ENCODE assay signal across 9 cellular contexts in genomic region chr17:17940451-17940911, GRCh38. TPM values are rescaled to one million over a fixed set of nuclear protein-coding genes. Genes with fewer than 3 reads are reported as not detected.
DNase-seq lines count a peak whose midpoint lies in the region; ATAC-seq and TF ChIP-seq lines count a peak whose summit lies in the region.
"Had no signal": no experiment of that assay in that cellular context is flagged by ENCODE, and none has a peak within 500 bp of the region (broad histone marks: within the 10 kb centered on the region; RNA-seq: fewer than 3 reads in every experiment).

No MANE protein-coding gene starts in this region.

- peak overlapping the region; percentile 47 for H3K4me2 ChIP-seq in osteoblast (ENCODE audit: insufficient read depth, low read length)

- H3K4me3 Mint-ChIP-seq in chondrocyte (ENCODE audit: unreplicated experiment) (no peak overlapping the region), T-cell (no peak overlapping the region)

- peaks cover 68% of the 10 kb centered on the region for H3K4me1 ChIP-seq in osteoblast (ENCODE audit: insufficient read depth, low read length)

- POLR2A ChIA-PET in T-cell (lab: Charles Lee) = interaction anchor here in 1 of 2 donors (0.6 kb wide), 1 partner anchor 233 kb away, joined by 3 read pairs; no protein-coding TSS in a partner anchor

- H3K27ac Mint-ChIP-seq in chondrocyte (ENCODE audit: unreplicated experiment) (peak overlapping the region; percentile 78), T-cell (no peak overlapping the region)

- ATAC-seq in HG02610 (IDR thresholded peaks at IDR 0.05; ENCODE audit: unreplicated experiment) (no peak), T-cell (replicated peaks in 1 of 4) (no peak)

- CTCF ChIA-PET in T-cell (lab: Charles Lee) = no interaction called here

- H3K27ac ChIP-seq in osteoblast (ENCODE audit: low read depth, low read length) = peak overlapping the region; percentile 29

- peaks cover 75% of the 10 kb centered on the region for H3K79me2 ChIP-seq in osteoblast (ENCODE audit: insufficient read depth, low read length)

- no peaks in the 10 kb centered on the region for H3K27me3 ChIP-seq in osteoblast (ENCODE audit: insufficient read depth, low read length)

- H3K4me1 Mint-ChIP-seq in chondrocyte (ENCODE audit: low read depth) (peaks cover 77% of the 10 kb centered on the region), T-cell (peaks cover 54 to 61% (median 59%) of the 10 kb centered on the region in 3 donors)

- H3K36me3 Mint-ChIP-seq in chondrocyte (ENCODE audit: low read depth) = no peaks in the 10 kb centered on the region
- no peaks in the 10 kb centered on the region for H3K36me3 Mint-ChIP-seq in T-cell

- TF ChIP-seq CTCF in chondrocyte (IDR thresholded peaks at IDR 0.05) = no peak
- no peak for TF ChIP-seq CTCF in osteoblast (IDR thresholded peaks at IDR 0.05; ENCODE audit: extremely low read depth, low read depth, low read length)

- H3K9me3 ChIP-seq in osteoblast (ENCODE audit: low read depth, low read length) = no peaks in the 10 kb centered on the region

- no peak overlapping the region for H3K4me3 ChIP-seq in osteoblast (ENCODE audit: insufficient read depth, low read length)

- H3K9me3 Mint-ChIP-seq in chondrocyte (ENCODE audit: low read depth) (no peaks in the 10 kb centered on the region), T-cell (no peaks in the 10 kb centered on the region)

- H3K36me3 ChIP-seq in osteoblast (ENCODE audit: insufficient read depth, low read length) = no peaks in the 10 kb centered on the region

- peaks cover 25% of the 10 kb centered on the region for H4K20me1 ChIP-seq in osteoblast (ENCODE audit: insufficient read depth, low read length)

- no peak overlapping the region for H2AFZ ChIP-seq in osteoblast (ENCODE audit: low read length)

- peak; percentile 68 for DNase-seq in DMS 273 (lab: John Stamatoyannopoulos, UW; ENCODE audit: unreplicated experiment)
- DNase-seq in NCI-H1092 treated with DMSO at 0.1 percent for 48 hours (lab: John Stamatoyannopoulos, UW) = peak; percentile 23
- DNase-seq in chondrocyte (ENCODE audit: low spot score) = no peak
- peak; percentile 73 for DNase-seq in osteoblast (ENCODE audit: insufficient read length, low spot score, missing footprints)
- no peak for DNase-seq in stimulated activated CD4-positive, alpha-beta T cell treated with anti-CD3 and anti-CD28 coated beads, Interleukin-1b, Interleukin-23, amount 100 ng/mL, for 48 hours
- no peak for DNase-seq in T-cell
- no peak for DNase-seq in SKM-1 (lab: John Stamatoyannopoulos, UW; ENCODE audit: unreplicated experiment)
- DNase-seq: erythroblast had no signal

- H3K27me3 Mint-ChIP-seq in chondrocyte (ENCODE audit: low read depth) = no peaks in the 10 kb centered on the region
- no peaks in the 10 kb centered on the region for H3K27me3 Mint-ChIP-seq in T-cell

RNA-seq across cellular contexts. Expression of gene TOM1L2, which starts 31.7 kb away (rescaled TPM):
- total RNA-seq in chondrocyte = 55.0 to 60.2 TPM (median 56.1 TPM) in 3 replicates
- total RNA-seq in osteoblast = 32.1 and 38.7 TPM in 2 replicates
- total RNA-seq in T-cell = 10 to 100 TPM; 57.5 to 71.5 (median 61.9) TPM

RNA-seq across cellular contexts. Expression of gene DRC3, which starts 32.2 kb away (rescaled TPM):
- total RNA-seq in chondrocyte = 1.2 to 2.6 TPM (median 1.5 TPM) in 3 replicates
- total RNA-seq in osteoblast = 1.8 and 2.9 TPM in 2 replicates
- under 1 TPM in 3 of 5 donors, not detected in 2; 0.32 to 0.58 (median 0.53) TPM for total RNA-seq in T-cell

Comparison
In these comparisons a context has a peak if more than half of its experiments do, and no peak if none do; other contexts are left out.
1. DNase-seq: peak in DMS 273 (single experiment), NCI-H1092 treated with DMSO at 0.1 percent for 48 hours (single experiment) and osteoblast (single experiment); none in chondrocyte (single experiment), stimulated activated CD4-positive, alpha-beta T cell treated with anti-CD3 and anti-CD28 coated beads, Interleukin-1b, Interleukin-23, amount 100 ng/mL, for 48 hours (single experiment), T-cell (0 of 34) and SKM-1 (single experiment).